In the genomic region with DNA sequence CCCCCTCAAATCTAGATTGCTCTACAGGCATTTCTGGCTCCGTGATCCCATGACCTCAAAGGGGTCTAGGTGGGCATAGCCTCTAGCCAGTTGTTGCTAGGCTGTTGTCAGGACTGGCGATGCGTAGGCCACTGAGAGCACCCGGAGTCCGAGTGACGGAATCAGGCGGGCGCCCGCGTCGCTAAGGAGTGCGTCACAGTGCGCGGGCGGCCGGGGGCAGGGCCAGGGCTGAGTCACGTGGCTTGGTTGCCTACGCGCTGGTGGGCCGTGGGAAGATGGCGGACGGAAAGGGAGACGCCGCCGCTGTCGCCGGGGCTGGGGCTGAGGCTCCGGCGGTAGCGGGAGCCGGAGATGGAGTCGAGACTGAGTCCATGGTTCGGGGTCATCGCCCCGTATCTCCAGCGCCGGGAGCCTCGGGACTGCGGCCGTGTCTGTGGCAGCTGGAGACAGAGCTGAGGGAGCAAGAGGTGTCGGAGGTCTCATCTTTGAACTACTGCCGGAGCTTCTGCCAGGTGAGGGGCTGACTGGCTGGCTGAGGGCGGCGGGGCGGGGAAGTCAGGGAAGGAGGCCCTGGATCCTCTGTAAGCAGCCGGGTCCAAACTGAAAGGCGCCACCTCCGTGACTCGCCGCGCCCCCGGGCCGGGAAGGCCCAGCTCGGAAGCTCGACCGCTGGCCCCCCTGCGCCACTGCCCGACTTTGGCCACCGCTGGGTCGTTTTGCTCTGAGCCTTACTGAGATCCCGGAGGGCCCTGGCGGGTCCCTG, we compare ENCODE assay signal across 1 cellular context.
TF ChIP-seq lines count a peak whose summit lies in the region.

A gene with protein sequence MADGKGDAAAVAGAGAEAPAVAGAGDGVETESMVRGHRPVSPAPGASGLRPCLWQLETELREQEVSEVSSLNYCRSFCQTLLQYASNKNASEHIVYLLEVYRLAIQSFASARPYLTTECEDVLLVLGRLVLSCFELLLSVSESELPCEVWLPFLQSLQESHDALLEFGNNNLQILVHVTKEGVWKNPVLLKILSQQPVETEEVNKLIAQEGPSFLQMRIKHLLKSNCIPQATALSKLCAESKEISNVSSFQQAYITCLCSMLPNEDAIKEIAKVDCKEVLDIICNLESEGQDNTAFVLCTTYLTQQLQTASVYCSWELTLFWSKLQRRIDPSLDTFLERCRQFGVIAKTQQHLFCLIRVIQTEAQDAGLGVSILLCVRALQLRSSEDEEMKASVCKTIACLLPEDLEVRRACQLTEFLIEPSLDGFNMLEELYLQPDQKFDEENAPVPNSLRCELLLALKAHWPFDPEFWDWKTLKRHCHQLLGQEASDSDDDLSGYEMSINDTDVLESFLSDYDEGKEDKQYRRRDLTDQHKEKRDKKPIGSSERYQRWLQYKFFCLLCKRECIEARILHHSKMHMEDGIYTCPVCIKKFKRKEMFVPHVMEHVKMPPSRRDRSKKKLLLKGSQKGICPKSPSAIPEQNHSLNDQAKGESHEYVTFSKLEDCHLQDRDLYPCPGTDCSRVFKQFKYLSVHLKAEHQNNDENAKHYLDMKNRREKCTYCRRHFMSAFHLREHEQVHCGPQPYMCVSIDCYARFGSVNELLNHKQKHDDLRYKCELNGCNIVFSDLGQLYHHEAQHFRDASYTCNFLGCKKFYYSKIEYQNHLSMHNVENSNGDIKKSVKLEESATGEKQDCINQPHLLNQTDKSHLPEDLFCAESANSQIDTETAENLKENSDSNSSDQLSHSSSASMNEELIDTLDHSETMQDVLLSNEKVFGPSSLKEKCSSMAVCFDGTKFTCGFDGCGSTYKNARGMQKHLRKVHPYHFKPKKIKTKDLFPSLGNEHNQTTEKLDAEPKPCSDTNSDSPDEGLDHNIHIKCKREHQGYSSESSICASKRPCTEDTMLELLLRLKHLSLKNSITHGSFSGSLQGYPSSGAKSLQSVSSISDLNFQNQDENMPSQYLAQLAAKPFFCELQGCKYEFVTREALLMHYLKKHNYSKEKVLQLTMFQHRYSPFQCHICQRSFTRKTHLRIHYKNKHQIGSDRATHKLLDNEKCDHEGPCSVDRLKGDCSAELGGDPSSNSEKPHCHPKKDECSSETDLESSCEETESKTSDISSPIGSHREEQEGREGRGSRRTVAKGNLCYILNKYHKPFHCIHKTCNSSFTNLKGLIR (N-terminal part only) (plus strand): TSS at position 263 of the 763 bp plus-strand sequence. CDS start 13 bp downstream, at position 276.

TF ChIP-seq in HepG2, 621 proteins besides CTCF, POLR2A, EP300 and RAD21 (continued from another document and continues in another):
- TF ChIP-seq, protein P1, sequence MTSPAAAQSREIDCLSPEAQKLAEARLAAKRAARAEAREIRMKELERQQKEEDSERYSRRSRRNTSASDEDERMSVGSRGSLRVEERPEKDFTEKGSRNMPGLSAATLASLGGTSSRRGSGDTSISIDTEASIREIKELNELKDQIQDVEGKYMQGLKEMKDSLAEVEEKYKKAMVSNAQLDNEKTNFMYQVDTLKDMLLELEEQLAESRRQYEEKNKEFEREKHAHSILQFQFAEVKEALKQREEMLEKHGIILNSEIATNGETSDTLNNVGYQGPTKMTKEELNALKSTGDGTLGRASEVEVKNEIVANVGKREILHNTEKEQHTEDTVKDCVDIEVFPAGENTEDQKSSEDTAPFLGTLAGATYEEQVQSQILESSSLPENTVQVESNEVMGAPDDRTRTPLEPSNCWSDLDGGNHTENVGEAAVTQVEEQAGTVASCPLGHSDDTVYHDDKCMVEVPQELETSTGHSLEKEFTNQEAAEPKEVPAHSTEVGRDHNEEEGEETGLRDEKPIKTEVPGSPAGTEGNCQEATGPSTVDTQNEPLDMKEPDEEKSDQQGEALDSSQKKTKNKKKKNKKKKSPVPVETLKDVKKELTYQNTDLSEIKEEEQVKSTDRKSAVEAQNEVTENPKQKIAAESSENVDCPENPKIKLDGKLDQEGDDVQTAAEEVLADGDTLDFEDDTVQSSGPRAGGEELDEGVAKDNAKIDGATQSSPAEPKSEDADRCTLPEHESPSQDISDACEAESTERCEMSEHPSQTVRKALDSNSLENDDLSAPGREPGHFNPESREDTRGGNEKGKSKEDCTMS (CRISPR knock-in tag; conservative IDR thresholded peaks at IDR 0.05): no peak
- TF ChIP-seq ZNF598 (CRISPR knock-in tag; IDR thresholded peaks at IDR 0.05; ENCODE audit: borderline replicate concordance) (no peak; the same call in 1 of the 2 replicates), ZBTB42 (CRISPR knock-in tag; IDR thresholded peaks at IDR 0.05) (no peak), ARNT2 (CRISPR knock-in tag; IDR thresholded peaks at IDR 0.05; ENCODE audit: low read depth) (peak; percentile 74), RBAK (CRISPR knock-in tag; IDR thresholded peaks at IDR 0.05) (no peak), PITX1 (CRISPR knock-in tag; IDR thresholded peaks at IDR 0.05) (peak; percentile 51; the same call in 1 of the 2 replicates), IKZF4 (CRISPR knock-in tag; IDR thresholded peaks at IDR 0.05; ENCODE audit: borderline replicate concordance, low read depth, not compliant biosample characterization) (peak; percentile 80), ZNF552 (CRISPR knock-in tag; IDR thresholded peaks at IDR 0.05; ENCODE audit: borderline replicate concordance) (peak; percentile 60; the same call in 1 of the 2 replicates), TP53 (CRISPR knock-in tag; conservative IDR thresholded peaks at IDR 0.05) (peak; percentile 72; the same call in 1 of the 2 replicates), ZNF747 (CRISPR knock-in tag; IDR thresholded peaks at IDR 0.05; ENCODE audit: borderline replicate concordance) (peak; percentile 78), ZMYM3 (CRISPR knock-in tag; IDR thresholded peaks at IDR 0.05) (peak; percentile 26; the same call in 1 of the 2 replicates), SNAI1 (CRISPR knock-in tag; IDR thresholded peaks at IDR 0.05; ENCODE audit: borderline replicate concordance) (0 out of 2 replicates have a peak, but pooled peaks have one; percentile 53), ZNF101 (CRISPR knock-in tag; IDR thresholded peaks at IDR 0.05; ENCODE audit: borderline replicate concordance, low read depth) (no peak), ZNF264 (CRISPR knock-in tag; IDR thresholded peaks at IDR 0.05) (peak; percentile 51; the same call in 1 of the 2 replicates), SIN3B (IDR thresholded peaks at IDR 0.05; ENCODE audit: low read length) (peak; percentile 88), KDM5B (CRISPR knock-in tag; IDR thresholded peaks at IDR 0.05; ENCODE audit: borderline replicate concordance) (peak; percentile 68; the same call in 1 of the 2 replicates), ZNF292 (CRISPR knock-in tag; IDR thresholded peaks at IDR 0.05; ENCODE audit: borderline replicate concordance, low read depth) (peak; percentile 56; the same call in 1 of the 2 replicates), CENPX (CRISPR knock-in tag; IDR thresholded peaks at IDR 0.05) (no peak), ZNF329 (CRISPR knock-in tag; IDR thresholded peaks at IDR 0.05; ENCODE audit: low read depth) (no peak), ZNF253 (CRISPR knock-in tag; IDR thresholded peaks at IDR 0.05; ENCODE audit: borderline replicate concordance) (peak; percentile 74; the same call in 1 of the 2 replicates), ZNF460 (CRISPR knock-in tag; IDR thresholded peaks at IDR 0.05; ENCODE audit: borderline replicate concordance) (no peak), SNRNP70 (IDR thresholded peaks at IDR 0.05; ENCODE audit: low read depth, low read length) (no peak), MAFF (IDR thresholded peaks at IDR 0.05; ENCODE audit: low read depth, low read length) (no peak), ARNT (IDR thresholded peaks at IDR 0.05) (no peak), ZNF790 (CRISPR knock-in tag; IDR thresholded peaks at IDR 0.05; ENCODE audit: borderline replicate concordance) (no peak), NCOA2 (CRISPR knock-in tag; IDR thresholded peaks at IDR 0.05) (peak; percentile 25; the same call in 1 of the 2 replicates), ZSCAN22 (CRISPR knock-in tag; IDR thresholded peaks at IDR 0.05) (no peak), KAT2B (IDR thresholded peaks at IDR 0.05; ENCODE audit: borderline replicate concordance, low read depth, low read length) (no peak)
- TF ChIP-seq, protein P2, sequence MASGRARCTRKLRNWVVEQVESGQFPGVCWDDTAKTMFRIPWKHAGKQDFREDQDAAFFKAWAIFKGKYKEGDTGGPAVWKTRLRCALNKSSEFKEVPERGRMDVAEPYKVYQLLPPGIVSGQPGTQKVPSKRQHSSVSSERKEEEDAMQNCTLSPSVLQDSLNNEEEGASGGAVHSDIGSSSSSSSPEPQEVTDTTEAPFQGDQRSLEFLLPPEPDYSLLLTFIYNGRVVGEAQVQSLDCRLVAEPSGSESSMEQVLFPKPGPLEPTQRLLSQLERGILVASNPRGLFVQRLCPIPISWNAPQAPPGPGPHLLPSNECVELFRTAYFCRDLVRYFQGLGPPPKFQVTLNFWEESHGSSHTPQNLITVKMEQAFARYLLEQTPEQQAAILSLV (CRISPR knock-in tag; IDR thresholded peaks at IDR 0.05; ENCODE audit: borderline replicate concordance): peak; percentile 73; the same call in 1 of the 2 replicates
- TF ChIP-seq, protein P3, sequence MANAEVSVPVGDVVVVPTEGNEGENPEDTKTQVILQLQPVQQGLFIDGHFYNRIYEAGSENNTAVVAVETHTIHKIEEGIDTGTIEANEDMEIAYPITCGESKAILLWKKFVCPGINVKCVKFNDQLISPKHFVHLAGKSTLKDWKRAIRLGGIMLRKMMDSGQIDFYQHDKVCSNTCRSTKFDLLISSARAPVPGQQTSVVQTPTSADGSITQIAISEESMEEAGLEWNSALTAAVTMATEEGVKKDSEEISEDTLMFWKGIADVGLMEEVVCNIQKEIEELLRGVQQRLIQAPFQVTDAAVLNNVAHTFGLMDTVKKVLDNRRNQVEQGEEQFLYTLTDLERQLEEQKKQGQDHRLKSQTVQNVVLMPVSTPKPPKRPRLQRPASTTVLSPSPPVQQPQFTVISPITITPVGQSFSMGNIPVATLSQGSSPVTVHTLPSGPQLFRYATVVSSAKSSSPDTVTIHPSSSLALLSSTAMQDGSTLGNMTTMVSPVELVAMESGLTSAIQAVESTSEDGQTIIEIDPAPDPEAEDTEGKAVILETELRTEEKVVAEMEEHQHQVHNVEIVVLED (CRISPR knock-in tag; IDR thresholded peaks at IDR 0.05; ENCODE audit: borderline replicate concordance): peak; percentile 92
- TF ChIP-seq, protein P4, sequence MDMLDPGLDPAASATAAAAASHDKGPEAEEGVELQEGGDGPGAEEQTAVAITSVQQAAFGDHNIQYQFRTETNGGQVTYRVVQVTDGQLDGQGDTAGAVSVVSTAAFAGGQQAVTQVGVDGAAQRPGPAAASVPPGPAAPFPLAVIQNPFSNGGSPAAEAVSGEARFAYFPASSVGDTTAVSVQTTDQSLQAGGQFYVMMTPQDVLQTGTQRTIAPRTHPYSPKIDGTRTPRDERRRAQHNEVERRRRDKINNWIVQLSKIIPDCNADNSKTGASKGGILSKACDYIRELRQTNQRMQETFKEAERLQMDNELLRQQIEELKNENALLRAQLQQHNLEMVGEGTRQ (IDR thresholded peaks at IDR 0.05; ENCODE audit: low read depth, low read length): peak; percentile 87
- TF ChIP-seq, protein P4 (CRISPR knock-in tag; IDR thresholded peaks at IDR 0.05; ENCODE audit: borderline replicate concordance): peak; percentile 96
- TF ChIP-seq, protein P5, sequence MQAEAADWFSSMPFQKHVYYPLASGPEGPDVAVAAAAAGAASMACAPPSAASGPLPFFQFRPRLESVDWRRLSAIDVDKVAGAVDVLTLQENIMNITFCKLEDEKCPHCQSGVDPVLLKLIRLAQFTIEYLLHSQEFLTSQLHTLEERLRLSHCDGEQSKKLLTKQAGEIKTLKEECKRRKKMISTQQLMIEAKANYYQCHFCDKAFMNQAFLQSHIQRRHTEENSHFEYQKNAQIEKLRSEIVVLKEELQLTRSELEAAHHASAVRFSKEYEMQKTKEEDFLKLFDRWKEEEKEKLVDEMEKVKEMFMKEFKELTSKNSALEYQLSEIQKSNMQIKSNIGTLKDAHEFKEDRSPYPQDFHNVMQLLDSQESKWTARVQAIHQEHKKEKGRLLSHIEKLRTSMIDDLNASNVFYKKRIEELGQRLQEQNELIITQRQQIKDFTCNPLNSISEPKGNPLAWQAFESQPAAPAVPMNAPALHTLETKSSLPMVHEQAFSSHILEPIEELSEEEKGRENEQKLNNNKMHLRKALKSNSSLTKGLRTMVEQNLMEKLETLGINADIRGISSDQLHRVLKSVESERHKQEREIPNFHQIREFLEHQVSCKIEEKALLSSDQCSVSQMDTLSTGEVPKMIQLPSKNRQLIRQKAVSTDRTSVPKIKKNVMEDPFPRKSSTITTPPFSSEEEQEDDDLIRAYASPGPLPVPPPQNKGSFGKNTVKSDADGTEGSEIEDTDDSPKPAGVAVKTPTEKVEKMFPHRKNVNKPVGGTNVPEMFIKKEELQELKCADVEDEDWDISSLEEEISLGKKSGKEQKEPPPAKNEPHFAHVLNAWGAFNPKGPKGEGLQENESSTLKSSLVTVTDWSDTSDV (CRISPR knock-in tag; IDR thresholded peaks at IDR 0.05): no peak
- TF ChIP-seq, protein P6, sequence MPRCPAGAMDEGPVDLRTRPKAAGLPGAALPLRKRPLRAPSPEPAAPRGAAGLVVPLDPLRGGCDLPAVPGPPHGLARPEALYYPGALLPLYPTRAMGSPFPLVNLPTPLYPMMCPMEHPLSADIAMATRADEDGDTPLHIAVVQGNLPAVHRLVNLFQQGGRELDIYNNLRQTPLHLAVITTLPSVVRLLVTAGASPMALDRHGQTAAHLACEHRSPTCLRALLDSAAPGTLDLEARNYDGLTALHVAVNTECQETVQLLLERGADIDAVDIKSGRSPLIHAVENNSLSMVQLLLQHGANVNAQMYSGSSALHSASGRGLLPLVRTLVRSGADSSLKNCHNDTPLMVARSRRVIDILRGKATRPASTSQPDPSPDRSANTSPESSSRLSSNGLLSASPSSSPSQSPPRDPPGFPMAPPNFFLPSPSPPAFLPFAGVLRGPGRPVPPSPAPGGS (CRISPR knock-in tag; IDR thresholded peaks at IDR 0.05): no peak
- TF ChIP-seq, protein P7, sequence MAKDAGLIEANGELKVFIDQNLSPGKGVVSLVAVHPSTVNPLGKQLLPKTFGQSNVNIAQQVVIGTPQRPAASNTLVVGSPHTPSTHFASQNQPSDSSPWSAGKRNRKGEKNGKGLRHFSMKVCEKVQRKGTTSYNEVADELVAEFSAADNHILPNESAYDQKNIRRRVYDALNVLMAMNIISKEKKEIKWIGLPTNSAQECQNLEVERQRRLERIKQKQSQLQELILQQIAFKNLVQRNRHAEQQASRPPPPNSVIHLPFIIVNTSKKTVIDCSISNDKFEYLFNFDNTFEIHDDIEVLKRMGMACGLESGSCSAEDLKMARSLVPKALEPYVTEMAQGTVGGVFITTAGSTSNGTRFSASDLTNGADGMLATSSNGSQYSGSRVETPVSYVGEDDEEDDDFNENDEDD (CRISPR knock-in tag; IDR thresholded peaks at IDR 0.05; ENCODE audit: borderline replicate concordance): peak; percentile 79; the same call in 1 of the 2 replicates
- TF ChIP-seq, protein P8, sequence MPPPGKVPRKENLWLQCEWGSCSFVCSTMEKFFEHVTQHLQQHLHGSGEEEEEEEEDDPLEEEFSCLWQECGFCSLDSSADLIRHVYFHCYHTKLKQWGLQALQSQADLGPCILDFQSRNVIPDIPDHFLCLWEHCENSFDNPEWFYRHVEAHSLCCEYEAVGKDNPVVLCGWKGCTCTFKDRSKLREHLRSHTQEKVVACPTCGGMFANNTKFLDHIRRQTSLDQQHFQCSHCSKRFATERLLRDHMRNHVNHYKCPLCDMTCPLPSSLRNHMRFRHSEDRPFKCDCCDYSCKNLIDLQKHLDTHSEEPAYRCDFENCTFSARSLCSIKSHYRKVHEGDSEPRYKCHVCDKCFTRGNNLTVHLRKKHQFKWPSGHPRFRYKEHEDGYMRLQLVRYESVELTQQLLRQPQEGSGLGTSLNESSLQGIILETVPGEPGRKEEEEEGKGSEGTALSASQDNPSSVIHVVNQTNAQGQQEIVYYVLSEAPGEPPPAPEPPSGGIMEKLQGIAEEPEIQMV (CRISPR knock-in tag; IDR thresholded peaks at IDR 0.05; ENCODE audit: low read depth): peak; percentile 42
